ENCODE assay signal across 16 cellular contexts in genomic region chr7:1580422-1581030, GRCh38. TPM values are rescaled to one million over a fixed set of nuclear protein-coding genes. Genes with fewer than 3 reads are reported as not detected.
"Had no signal": no experiment of that assay in that cellular context is flagged by ENCODE, and none has a peak within 500 bp of the region (broad histone marks: within the 10 kb centered on the region; RNA-seq: fewer than 3 reads in every experiment).

No MANE protein-coding gene starts in this region.

- H3K4me3 ChIP-seq: gastroesophageal sphincter, skin epidermis, tibial artery, vagina had no signal

- H3K27me3 ChIP-seq: gastroesophageal sphincter, vagina had no signal

- H3K27me3 Mint-ChIP-seq: activated CD8-positive, alpha-beta T cell treated with anti-CD3 and anti-CD28 coated beads for 36 hours had no signal

- H3K36me3 ChIP-seq: gastroesophageal sphincter, vagina had no signal

- H3K9me3 Mint-ChIP-seq: activated CD8-positive, alpha-beta T cell treated with anti-CD3 and anti-CD28 coated beads for 36 hours; activated T-cell treated with anti-CD3 and anti-CD28 coated beads, Interleukin-2, amount 50 U/mL, for 72 hours; mesothelial cell of epicardium had no signal

- H3K27ac ChIP-seq: gastroesophageal sphincter, parathyroid adenoma, skin epidermis, tibial artery, vagina had no signal

- DNase-seq: activated CD8-positive, alpha-beta memory T cell treated with anti-CD3 and anti-CD28 coated beads, Interleukin-2, amount 50 U/mL, for 4 hours; activated CD8-positive, alpha-beta T cell treated with anti-CD3 and anti-CD28 coated beads for 36 hours; activated T-cell treated with anti-CD3 and anti-CD28 coated beads, Interleukin-2, amount 50 U/mL, for 72 hours; caudate nucleus; cortex of kidney; effector memory CD4-positive, alpha-beta T cell; hippocampal formation; retina; stimulated activated CD4-positive, alpha-beta T cell treated with anti-CD3 and anti-CD28 coated beads, Interleukin-4, amount 100 ng/mL, for 4 hours; T-helper 9 cell; tibial artery had no signal

- H3K27ac Mint-ChIP-seq: activated CD8-positive, alpha-beta T cell treated with anti-CD3 and anti-CD28 coated beads for 36 hours; activated T-cell treated with anti-CD3 and anti-CD28 coated beads, Interleukin-2, amount 50 U/mL, for 72 hours; mesothelial cell of epicardium had no signal

- H3K4me1 ChIP-seq: parathyroid adenoma had no signal

- H3K9me3 ChIP-seq: gastroesophageal sphincter, tibial artery, vagina had no signal

- H3K4me3 Mint-ChIP-seq: activated CD8-positive, alpha-beta T cell treated with anti-CD3 and anti-CD28 coated beads for 36 hours; activated T-cell treated with anti-CD3 and anti-CD28 coated beads, Interleukin-2, amount 50 U/mL, for 72 hours; mesothelial cell of epicardium had no signal

- H3K36me3 Mint-ChIP-seq: mesothelial cell of epicardium had no signal

RNA-seq across cellular contexts. Expression of gene TMEM184A, which starts 24.5 kb away (rescaled TPM):
- total RNA-seq: activated CD8-positive, alpha-beta T cell treated with anti-CD3 and anti-CD28 coated beads for 36 hours had no signal
